ENCODE assay signal across 2 cellular contexts in genomic region chr3:32712506-32713055, GRCh38.
TF ChIP-seq lines count a peak whose summit lies in the region.

No MANE protein-coding gene starts in this region.

TF ChIP-seq in WTC11, 78 proteins besides CTCF, POLR2A, EP300 and RAD21 (continued from another document):
- TF ChIP-seq ATF6 (CRISPR knock-in tag; IDR thresholded peaks at IDR 0.05) (no peak), ATF1 (CRISPR knock-in tag; IDR thresholded peaks at IDR 0.05) (no peak), ZNF219 (CRISPR knock-in tag; IDR thresholded peaks at IDR 0.05; ENCODE audit: borderline replicate concordance) (no peak), ELF4 (CRISPR knock-in tag; IDR thresholded peaks at IDR 0.05; ENCODE audit: low read depth) (no peak), ZNF423 (CRISPR knock-in tag; IDR thresholded peaks at IDR 0.05) (no peak), USF2 (CRISPR knock-in tag; IDR thresholded peaks at IDR 0.05) (no peak), NR2C2 (CRISPR knock-in tag; IDR thresholded peaks at IDR 0.05) (no peak)

TF ChIP-seq in GM23338, 12 proteins besides CTCF, POLR2A, EP300 and RAD21 (continued from another document):
- TF ChIP-seq REST (IDR thresholded peaks at IDR 0.05; ENCODE audit: unreplicated experiment) (no peak), CREB1 (CRISPR knock-in tag; IDR thresholded peaks at IDR 0.05; ENCODE audit: low read depth) (no peak), ZNF462 (CRISPR knock-in tag; IDR thresholded peaks at IDR 0.05) (no peak)
